In the genomic region with DNA sequence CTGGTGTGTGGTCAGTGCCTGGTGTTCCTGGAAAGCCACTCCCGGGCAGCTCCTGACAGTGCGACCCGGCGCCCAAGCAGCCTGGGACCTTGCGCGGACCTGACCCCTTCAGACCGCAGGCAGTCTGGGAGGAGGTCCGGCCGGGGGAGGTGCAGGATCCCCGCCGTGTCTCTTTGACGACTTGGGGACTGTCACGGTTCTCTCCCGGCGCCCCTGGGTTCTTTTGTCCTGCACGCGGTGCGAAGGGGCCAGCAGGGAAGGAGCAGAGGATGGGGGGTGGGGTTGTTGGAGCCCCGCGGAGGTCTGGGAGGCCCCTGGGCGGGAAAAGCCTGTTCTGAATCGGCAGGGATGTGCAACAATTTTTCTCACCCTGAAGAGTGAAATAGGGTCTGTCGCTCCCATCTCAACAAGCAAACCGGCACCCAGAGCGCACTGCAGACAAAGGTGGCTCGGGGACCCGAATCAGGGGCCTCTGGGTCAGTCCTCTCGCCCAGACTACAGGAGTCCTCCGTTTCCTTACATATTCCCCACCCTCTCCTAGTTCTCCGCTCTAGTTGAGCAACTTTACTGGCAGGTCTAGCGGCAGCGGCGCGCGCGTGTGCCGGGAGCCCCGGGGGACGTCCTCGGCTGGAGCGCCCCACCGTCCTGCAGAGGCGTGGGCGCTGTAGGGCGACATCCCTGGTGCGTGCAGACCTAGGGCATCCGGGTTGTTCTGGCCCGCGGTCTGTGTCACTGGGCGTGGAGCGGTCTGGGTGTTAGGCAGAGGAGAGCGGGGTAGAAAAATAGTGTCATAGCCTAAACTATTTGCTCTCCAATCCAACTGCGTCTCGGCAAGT, we compare ENCODE assay signal across 7 cellular contexts. TPM values are rescaled to one million over a fixed set of nuclear protein-coding genes. Genes with fewer than 3 reads are reported as not detected.
DNase-seq lines count a peak whose midpoint lies in the region; ATAC-seq and TF ChIP-seq lines count a peak whose summit lies in the region.

No MANE protein-coding gene starts in this region.

- H3K4me3 Mint-ChIP-seq in activated T-cell treated with anti-CD3 and anti-CD28 coated beads, Interleukin-2, amount 50 U/mL, for 4 hours = peak overlapping the region; percentile 78

- peak; percentile 46 for ATAC-seq in GM21528 (IDR thresholded peaks at IDR 0.05; ENCODE audit: low FRiP score, unreplicated experiment)
- peak; percentile 53 to 57 for ATAC-seq in activated T-cell treated with anti-CD3 and anti-CD28 coated beads, Interleukin-2, amount 50 U/mL, for 4 hours

- TF ChIP-seq CTCF in GM10266 (IDR thresholded peaks at IDR 0.05; ENCODE audit: control insufficient read depth, insufficient read depth, low read depth, missing control alignments) (no peak), osteoblast (IDR thresholded peaks at IDR 0.05; ENCODE audit: extremely low read depth, low read depth, low read length) (no peak)

- H3K36me3 ChIP-seq in HUES48 (ENCODE audit: control insufficient read depth, insufficient read depth, low read length) = no peaks in the 10 kb centered on the region; the same call in 1 of the 2 replicates
- H3K36me3 ChIP-seq in osteoblast (ENCODE audit: insufficient read depth, low read length) = peaks cover 5% of the 10 kb centered on the region

- H2AFZ ChIP-seq in osteoblast (ENCODE audit: low read length) = peak overlapping the region; percentile 77

- DNase-seq in GM10266 (ENCODE audit: extremely low spot score) (peak; percentile 40), glomerular visceral epithelial cell (ENCODE audit: extremely low spot score) (peak; percentile 46), osteoblast (ENCODE audit: insufficient read length, low spot score, missing footprints) (peak; percentile 91), MV-4-11 (lab: John Stamatoyannopoulos, UW) (no peak)
- DNase-seq in activated T-cell treated with anti-CD3 and anti-CD28 coated beads, Interleukin-2, amount 50 U/mL, for 4 hours = no peak

- peaks cover 57% of the 10 kb centered on the region for H3K4me1 ChIP-seq in HUES48 (ENCODE audit: control insufficient read depth, insufficient read depth, low read length)
- H3K4me1 ChIP-seq in osteoblast (ENCODE audit: insufficient read depth, low read length) = peaks cover 22% of the 10 kb centered on the region

- no peaks in the 10 kb centered on the region for H3K36me3 Mint-ChIP-seq in activated T-cell treated with anti-CD3 and anti-CD28 coated beads, Interleukin-2, amount 50 U/mL, for 4 hours (ENCODE audit: insufficient read depth)

- no peaks in the 10 kb centered on the region for H3K9me3 Mint-ChIP-seq in activated T-cell treated with anti-CD3 and anti-CD28 coated beads, Interleukin-2, amount 50 U/mL, for 4 hours

- peaks cover 27% of the 10 kb centered on the region for H3K4me1 Mint-ChIP-seq in activated T-cell treated with anti-CD3 and anti-CD28 coated beads, Interleukin-2, amount 50 U/mL, for 4 hours (ENCODE audit: low read depth)

- H3K9me3 ChIP-seq in HUES48 (ENCODE audit: control insufficient read depth, insufficient read depth, low read length) (no peaks in the 10 kb centered on the region), osteoblast (ENCODE audit: low read depth, low read length) (no peaks in the 10 kb centered on the region)

- H3K27ac ChIP-seq in HUES48 (ENCODE audit: low read depth, low read length) (peak overlapping the region; percentile 93), osteoblast (ENCODE audit: low read depth, low read length) (peak overlapping the region; percentile 98)

- H3K79me2 ChIP-seq in osteoblast (ENCODE audit: insufficient read depth, low read length) = peaks cover 28% of the 10 kb centered on the region

- peak overlapping the region; percentile 92 for H3K4me2 ChIP-seq in osteoblast (ENCODE audit: insufficient read depth, low read length)

- peak overlapping the region; percentile 94 for H3K4me3 ChIP-seq in HUES48 (ENCODE audit: low read depth, low read length)
- H3K4me3 ChIP-seq in osteoblast (ENCODE audit: insufficient read depth, low read length) = peak overlapping the region; percentile 89

- no peaks in the 10 kb centered on the region for H3K27me3 ChIP-seq in HUES48 (ENCODE audit: control insufficient read depth, insufficient read depth, low read length)
- H3K27me3 ChIP-seq in osteoblast (ENCODE audit: insufficient read depth, low read length) = peaks cover 31% of the 10 kb centered on the region

- peak overlapping the region; percentile 88 for H3K9ac ChIP-seq in HUES48 (ENCODE audit: low read depth, low read length)

- no peaks in the 10 kb centered on the region for H4K20me1 ChIP-seq in osteoblast (ENCODE audit: insufficient read depth, low read length)

- H3K27me3 Mint-ChIP-seq in activated T-cell treated with anti-CD3 and anti-CD28 coated beads, Interleukin-2, amount 50 U/mL, for 4 hours (ENCODE audit: low read depth) = peaks cover 79% of the 10 kb centered on the region

RNA-seq across cellular contexts. Expression of gene VCAN, which starts 1.2 kb away (rescaled TPM):
- total RNA-seq in activated T-cell treated with anti-CD3 and anti-CD28 coated beads, Interleukin-2, amount 50 U/mL, for 4 hours = under 1 TPM; 0.61 to 0.84 (median 0.74) TPM
- 543 and 658 TPM in 2 replicates for total RNA-seq in osteoblast

Comparison
In these comparisons a context has a peak if more than half of its experiments do, and no peak if none do; other contexts are left out.
1. DNase-seq: peak in GM10266 (single experiment), glomerular visceral epithelial cell (single experiment) and osteoblast (single experiment); none in activated T-cell treated with anti-CD3 and anti-CD28 coated beads, Interleukin-2, amount 50 U/mL, for 4 hours (single experiment) and MV-4-11 (single experiment).
2. RNA of gene VCAN, which starts 1.2 kb away (total RNA-seq): 543 to 658 TPM in osteoblast; 0.61 to 0.84 TPM in activated T-cell treated with anti-CD3 and anti-CD28 coated beads, Interleukin-2, amount 50 U/mL, for 4 hours; every median in the first group is over 100 times any median in the second.